Comparison of ENCODE assay signal across 18 cellular contexts in genomic region chr13:46516624-46517318, GRCh38. TPM values are rescaled to one million over a fixed set of nuclear protein-coding genes. Genes with fewer than 3 reads are reported as not detected.
DNase-seq lines count a peak whose midpoint lies in the region; ATAC-seq and TF ChIP-seq lines count a peak whose summit lies in the region.
"Had no signal": no experiment of that assay in that cellular context is flagged by ENCODE, and none has a peak within 500 bp of the region (broad histone marks: within the 10 kb centered on the region; RNA-seq: fewer than 3 reads in every experiment).

No MANE protein-coding gene starts in this region.

- peak overlapping the region; percentile 64 for H3K27ac ChIP-seq in SJCRH30
- no peak overlapping the region for H3K27ac ChIP-seq in ascending aorta
- H3K27ac ChIP-seq: Peyer's patch, prostate gland, upper lobe of right lung had no signal

- H3K4me1 Mint-ChIP-seq in mesothelial cell of epicardium: peaks cover 17% of the 10 kb centered on the region

- peaks cover 20% of the 10 kb centered on the region for H3K4me1 ChIP-seq in SJCRH30
- H3K4me1 ChIP-seq in ascending aorta: peaks cover 0 to 4% of the 10 kb centered on the region in 2 donors
- H3K4me1 ChIP-seq: Peyer's patch, prostate gland, upper lobe of right lung had no signal

- no peak overlapping the region for H3K4me3 Mint-ChIP-seq in mesothelial cell of epicardium
- H3K4me3 Mint-ChIP-seq: endodermal cell had no signal

- H3K4me3 ChIP-seq in SJCRH30 (no peak overlapping the region), ascending aorta (no peak overlapping the region)
- H3K4me3 ChIP-seq: Peyer's patch, prostate gland, upper lobe of right lung had no signal

- peaks cover 4% of the 10 kb centered on the region for H3K9me3 Mint-ChIP-seq in mesothelial cell of epicardium

- intact Hi-C loops in Right ventricle myocardium superior (cut with DNase I): no loop called here
- intact Hi-C loops in cardiac septum (cut with DNase I): no loop called here
- intact Hi-C loops in ascending aorta (cut with DNase I): no loop called here

- no peaks in the 10 kb centered on the region for H3K27me3 Mint-ChIP-seq in mesothelial cell of epicardium (ENCODE audit: low read depth)

- H3K27me3 ChIP-seq in SJCRH30 (no peaks in the 10 kb centered on the region), ascending aorta (no peaks in the 10 kb centered on the region)
- H3K27me3 ChIP-seq: Peyer's patch had no signal

- no peaks in the 10 kb centered on the region for H3K36me3 Mint-ChIP-seq in mesothelial cell of epicardium

- no peak for TF ChIP-seq CTCF in mesothelial cell of epicardium (IDR thresholded peaks at IDR 0.05; ENCODE audit: unreplicated experiment)
- no peak for TF ChIP-seq CTCF in ascending aorta (IDR thresholded peaks at IDR 0.05)
- TF ChIP-seq CTCF in omental fat pad (IDR thresholded peaks at IDR 0.05): no peak

- H3K9me3 ChIP-seq in SJCRH30 (replicated peaks): no peaks in the 10 kb centered on the region
- H3K9me3 ChIP-seq in ascending aorta: no peaks in the 10 kb centered on the region
- H3K9me3 ChIP-seq: Peyer's patch, prostate gland, upper lobe of right lung had no signal

- ATAC-seq in Right ventricle myocardium superior (ENCODE audit: poor library complexity) (peak; percentile 55), omental fat pad (ENCODE audit: low FRiP score) (no peak)
- ATAC-seq: upper lobe of right lung had no signal

- H3K36me3 ChIP-seq in SJCRH30 (no peaks in the 10 kb centered on the region), ascending aorta (no peaks in the 10 kb centered on the region)
- H3K36me3 ChIP-seq: Peyer's patch, prostate gland, upper lobe of right lung had no signal

- H3K27ac Mint-ChIP-seq in mesothelial cell of epicardium: peak overlapping the region; percentile 62
- H3K27ac Mint-ChIP-seq: endodermal cell had no signal

- DNase-seq in Right ventricle myocardium superior (no peak), cardiac septum (ENCODE audit: low spot score) (no peak), SJCRH30 (peak; percentile 33 to 86), mesothelial cell of epicardium (ENCODE audit: low spot score in 2 of 2, unreplicated experiment in 2 of 2) (no peak), iPS-NIHi7 (ENCODE audit: extremely low spot score) (no peak), ascending aorta (ENCODE audit: low spot score in 2 of 2) (no peak), omental fat pad (ENCODE audit: low spot score) (no peak), Kasumi-1 (lab: John Stamatoyannopoulos, UW) (no peak)
- DNase-seq: activated CD4-positive, CD25-positive, alpha-beta regulatory T cell; activated CD8-positive, alpha-beta memory T cell treated with anti-CD3 and anti-CD28 coated beads, Interleukin-2, amount 50 U/mL, for 4 hours; activated naive CD4-positive, alpha-beta T cell treated with anti-CD3 and anti-CD28 coated beads, Interleukin-2, amount 50 U/mL, for 16 hours; caudate nucleus; endodermal cell; GF-D8; NCI-H510A treated with DMSO at 0.1 percent for 48 hours; Peyer's patch; upper lobe of right lung had no signal

RNA-seq across cellular contexts. Expression of gene LRCH1, which starts 36.2 kb away (rescaled TPM):
- total RNA-seq in Right ventricle myocardium superior: 11.0 TPM
- 19.3 TPM for total RNA-seq in cardiac septum
- total RNA-seq in SJCRH30 (2014; rRNA removed; shearing (Covaris generic)): 9.2 and 10.9 TPM in 2 replicates
- total RNA-seq in mesothelial cell of epicardium: 29.4 to 29.6 TPM (median 29.6 TPM) in 3 replicates
- 45.4 TPM for total RNA-seq in ascending aorta
- total RNA-seq in omental fat pad: 10 to 100 TPM in 3 of 4 donors, 1 to 10 TPM in 1; 9.7 to 43.7 (median 16.5) TPM

Comparison
In these comparisons a context has a peak if more than half of its experiments do, and no peak if none do; other contexts are left out.
1. DNase-seq: peak in SJCRH30 (2 of 2); none in Right ventricle myocardium superior (single experiment), cardiac septum (single experiment), mesothelial cell of epicardium (0 of 2), iPS-NIHi7 (single experiment), ascending aorta (0 of 2), omental fat pad (single experiment) and Kasumi-1 (0 of 2).